In genomic region chr12:52184813-52185212, GRCh38 we compare ENCODE assay signal across 25 cellular contexts. TPM values are rescaled to one million over a fixed set of nuclear protein-coding genes. Genes with fewer than 3 reads are reported as not detected.
DNase-seq lines count a peak whose midpoint lies in the region; TF ChIP-seq lines count a peak whose summit lies in the region.
"Had no signal": no experiment of that assay in that cellular context is flagged by ENCODE, and none has a peak within 500 bp of the region (broad histone marks: within the 10 kb centered on the region; RNA-seq: fewer than 3 reads in every experiment).

No MANE protein-coding gene starts in this region.

- H3K27ac ChIP-seq in RWPE1: peak overlapping the region; percentile 91; the same call in 1 of the 2 replicates
- peak overlapping the region in 1 of 4 donors; percentile 91 for H3K27ac ChIP-seq in esophagus squamous epithelium
- H3K27ac ChIP-seq in Peyer's patch: no peak overlapping the region
- H3K27ac ChIP-seq: 22Rv1, cardiac muscle cell, left ventricle myocardium inferior had no signal

- intact Hi-C loops in esophagus squamous epithelium (cut with DNase I): no loop called here

- CTCF ChIA-PET in RWPE1 (lab: Yijun Ruan, JAX): no interaction called here

- WGBS in esophagus squamous epithelium, 2 donors: 67 to 80% methylated on average over 5 to 6 of the region's 6 CpGs

- DNase-seq in DMS 273 (lab: John Stamatoyannopoulos, UW; ENCODE audit: unreplicated experiment): peak; percentile 56
- DNase-seq in DMS 273 treated with DMSO at 0.1 percent for 48 hours (lab: John Stamatoyannopoulos, UW): no peak
- DNase-seq in RWPE1 (ENCODE audit: low spot score): no peak
- peak; percentile 66 for DNase-seq in islet precursor cell
- DNase-seq in pulmonary artery endothelial cell (ENCODE audit: low read depth, low spot score): peak; percentile 19
- DNase-seq in esophagus squamous epithelium (lab: John Stamatoyannopoulos, UW): no peak
- no peak for DNase-seq in Ammon's horn (ENCODE audit: low spot score)
- DNase-seq in Peyer's patch: no peak
- DNase-seq: activated CD4-positive, alpha-beta T cell treated with anti-CD3 and anti-CD28 coated beads for 36 hours; activated CD8-positive, alpha-beta T cell treated with anti-CD3 and anti-CD28 coated beads, Interleukin-2, amount 10 ng/mL, durations not matched to agents 7 days and 5 days; activated T-cell treated with anti-CD3 and anti-CD28 coated beads for 4 hours; anterior cingulate cortex; CD4-positive, alpha-beta T cell; HCEC 1CT; KG1; left ventricle myocardium inferior; naive thymus-derived CD8-positive, alpha-beta T cell; PC-9; posterior cingulate gyrus; stimulated activated naive B cell treated with anti-CD40 and anti-IgM and Interleukin-4, amounts not matched to agents 10 μg/mL and 1 μg/mL and 100 μg/mL, for 72 hours had no signal

- POLR2A ChIA-PET in RWPE1 (lab: Yijun Ruan, JAX; ENCODE audit: low non-redundant PET): no interaction called here

- H3K9me3 ChIP-seq in esophagus squamous epithelium: no peaks in the 10 kb centered on the region
- H3K9me3 ChIP-seq in Peyer's patch: no peaks in the 10 kb centered on the region
- H3K9me3 ChIP-seq: left ventricle myocardium inferior, vagina had no signal

- H3K4me3 ChIP-seq in esophagus squamous epithelium (no peak overlapping the region), Peyer's patch (no peak overlapping the region)
- H3K4me3 ChIP-seq: cardiac muscle cell, left ventricle myocardium inferior, PC-9, vagina had no signal

- no peaks in the 10 kb centered on the region for H3K27me3 ChIP-seq in esophagus squamous epithelium
- H3K27me3 ChIP-seq in Peyer's patch: no peaks in the 10 kb centered on the region
- H3K27me3 ChIP-seq: vagina had no signal

- no peak for TF ChIP-seq POLR2A in esophagus squamous epithelium (IDR thresholded peaks at IDR 0.05)
- TF ChIP-seq POLR2A in Peyer's patch (IDR thresholded peaks at IDR 0.05): no peak

- H3K4me1 ChIP-seq in esophagus squamous epithelium: peaks cover 31 to 84% (median 38%) of the 10 kb centered on the region in 3 donors
- no peaks in the 10 kb centered on the region for H3K4me1 ChIP-seq in Peyer's patch

- TF ChIP-seq CTCF in RWPE1 (conservative IDR thresholded peaks at IDR 0.05; ENCODE audit: low read depth) (no peak), esophagus squamous epithelium (IDR thresholded peaks at IDR 0.05) (no peak), Peyer's patch (IDR thresholded peaks at IDR 0.05) (no peak)

- peaks cover 0 to 4% (median 0%) of the 10 kb centered on the region in 3 donors for H3K36me3 ChIP-seq in esophagus squamous epithelium
- H3K36me3 ChIP-seq in Peyer's patch: no peaks in the 10 kb centered on the region
- H3K36me3 ChIP-seq: cardiac muscle cell, left ventricle myocardium inferior, vagina had no signal

RNA-seq across cellular contexts. Expression of gene KRT80, which starts 7.0 kb away (rescaled TPM):
- 2.0 and 4.9 TPM in 2 replicates for total RNA-seq in pulmonary artery endothelial cell
- total RNA-seq in esophagus squamous epithelium: 10 to 100 TPM; 11.4 to 39.6 (median 16.5) TPM
- under 1 TPM in 2 of 4 donors, not detected in 2; 0.13 to 0.38 TPM for total RNA-seq in Peyer's patch
- total RNA-seq: activated CD4-positive, alpha-beta T cell treated with anti-CD3 and anti-CD28 coated beads for 36 hours; activated CD8-positive, alpha-beta T cell treated with anti-CD3 and anti-CD28 coated beads, Interleukin-2, amount 10 ng/mL, durations not matched to agents 7 days and 5 days; activated naive CD4-positive, alpha-beta T cell treated with anti-CD3 and anti-CD28 coated beads, Interleukin-2, amount 50 U/mL, for 72 hours; cardiac muscle cell; CD4-positive, alpha-beta T cell; left ventricle myocardium inferior; naive thymus-derived CD8-positive, alpha-beta T cell had no signal

RNA-seq across cellular contexts. Expression of gene KRT7, which starts 48.2 kb away (rescaled TPM):
- total RNA-seq in pulmonary artery endothelial cell: 288 and 399 TPM in 2 replicates
- total RNA-seq in esophagus squamous epithelium: 100 to 1,000 TPM in 1 of 4 donors, 10 to 100 TPM in 3; 18.7 to 118 (median 64.4) TPM
- total RNA-seq in Peyer's patch: 1 to 10 TPM in 1 of 4 donors, under 1 TPM in 1, not detected in 2; 0.67 to 1.2 TPM
- total RNA-seq: CD4-positive, alpha-beta T cell; left ventricle myocardium inferior; naive thymus-derived CD8-positive, alpha-beta T cell; temporal lobe had no signal

Comparison
In these comparisons a context has a peak if more than half of its experiments do, and no peak if none do; other contexts are left out.
1. DNase-seq: peak in DMS 273 (single experiment), islet precursor cell (single experiment) and pulmonary artery endothelial cell (single experiment); none in DMS 273 treated with DMSO at 0.1 percent for 48 hours (single experiment), RWPE1 (single experiment), esophagus squamous epithelium (single experiment), Ammon's horn (single experiment) and Peyer's patch (0 of 3).
2. RNA of gene KRT7, which starts 48.2 kb away (total RNA-seq): 288 to 399 TPM in pulmonary artery endothelial cell and 18.7 to 118 TPM in esophagus squamous epithelium; 0.67 to 1.2 TPM in Peyer's patch; every median in the first group is over 4 times any median in the second.